Comparison of ENCODE assay signal across 30 cellular contexts in genomic region chr3:38032328-38032865, GRCh38.
"Had no signal": no experiment of that assay in that cellular context is flagged by ENCODE, and none has a peak within 500 bp of the region (broad histone marks: within the 10 kb centered on the region; RNA-seq: fewer than 3 reads in every experiment).

No MANE protein-coding gene starts in this region.

- H3K27me3 ChIP-seq: body of pancreas, ovary, uterus had no signal

- H3K36me3 ChIP-seq: heart left ventricle, neutrophil, ovary, thoracic aorta, uterus had no signal

- H3K4me1 ChIP-seq: uterus had no signal

- H3K9me3 ChIP-seq: body of pancreas, heart left ventricle, neutrophil, ovary, thoracic aorta, uterus had no signal

- ATAC-seq: body of pancreas; heart left ventricle; left colon; naive thymus-derived CD8-positive, alpha-beta T cell; sciatic nerve; stimulated activated effector memory CD8-positive, alpha-beta T cell treated with anti-CD3 and anti-CD28 coated beads, Interleukin-12 subunit alpha, Interleukin-12 subunit beta, amount 100 ng/mL, for 72 hours had no signal

- H3K4me3 Mint-ChIP-seq: activated CD4-positive, alpha-beta memory T cell treated with anti-CD3 and anti-CD28 coated beads for 36 hours; activated CD4-positive, alpha-beta T cell treated with anti-CD3 and anti-CD28 coated beads, Interleukin-2, amount 10 ng/mL, durations not matched to agents 24 days and 14 days; activated T-cell treated with anti-CD3 and anti-CD28 coated beads, Interleukin-2, amount 50 U/mL, for 4 hours; naive thymus-derived CD8-positive, alpha-beta T cell; stimulated activated naive CD8-positive, alpha-beta T cell treated with anti-CD3 and anti-CD28 coated beads, Interleukin-15, Interleukin-2, amounts not matched to agents 100 ng/mL and 50 ng/mL, for 24 hours; T-helper 1 cell treated with Interleukin-12 subunit alpha and Interleukin-12 subunit beta and Interleukin-4 antibody, amounts not matched to agents 30 μg/mL and 1 μg/mL, for 36 hours had no signal

- H3K4me3 ChIP-seq: body of pancreas, heart left ventricle, ovary, skin epidermis, thoracic aorta, uterus had no signal

- DNase-seq: activated CD4-positive, alpha-beta memory T cell treated with anti-CD3 and anti-CD28 coated beads for 36 hours; activated CD4-positive, alpha-beta T cell treated with anti-CD3 and anti-CD28 coated beads, Interleukin-2, amount 10 ng/mL, durations not matched to agents 24 days and 14 days; activated CD4-positive, CD25-positive, alpha-beta regulatory T cell treated with anti-CD3 and anti-CD28 coated beads, Interleukin-2, amount 50 U/mL, for 72 hours; activated CD8-positive, alpha-beta memory T cell treated with anti-CD3 and anti-CD28 coated beads, Interleukin-2, amount 50 U/mL, for 48 hours; activated T-cell treated with anti-CD3 and anti-CD28 coated beads, Interleukin-2, amount 50 U/mL, for 4 hours; body of pancreas; effector memory CD4-positive, alpha-beta T cell; immature natural killer cell; kidney; left colon; naive thymus-derived CD8-positive, alpha-beta T cell; retina; stimulated activated CD4-positive, alpha-beta T cell treated with anti-CD3 and anti-CD28 coated beads, Interleukin-12 subunit alpha, Interleukin-12 subunit beta, amount 100 ng/mL, for 4 hours; stimulated activated CD4-positive, alpha-beta T cell treated with anti-CD3 and anti-CD28 coated beads, Interleukin-4, amount 100 ng/mL, for 24 hours; SW 1271; T1000; trophoblast cell; uterus had no signal

- H3K27ac ChIP-seq: heart left ventricle, neutrophil, ovary had no signal

- H3K27ac Mint-ChIP-seq: activated CD4-positive, alpha-beta memory T cell treated with anti-CD3 and anti-CD28 coated beads for 36 hours; activated naive CD4-positive, alpha-beta T cell treated with anti-CD3 and anti-CD28 coated beads, Interleukin-2, amount 50 U/mL, for 72 hours; activated T-helper 2 cell treated with anti-CD3 and anti-CD28 coated beads, Interferon-gamma antibody, Interleukin-2, Interleukin-4, amounts not matched to agents 10 μg/mL and 5 μg/mL and 100 μg/mL, durations not matched to agents 14 hours and 24 hours and 36 hours; progenitor cell of endocrine pancreas; stimulated activated naive CD8-positive, alpha-beta T cell treated with anti-CD3 and anti-CD28 coated beads, Interleukin-15, Interleukin-2, amounts not matched to agents 100 ng/mL and 50 ng/mL, for 24 hours; T-helper 1 cell treated with Interleukin-12 subunit alpha and Interleukin-12 subunit beta and Interleukin-4 antibody, amounts not matched to agents 30 μg/mL and 1 μg/mL, for 36 hours had no signal

- H3K36me3 Mint-ChIP-seq: activated CD4-positive, alpha-beta memory T cell treated with anti-CD3 and anti-CD28 coated beads for 36 hours had no signal

- H3K9me3 Mint-ChIP-seq: activated CD4-positive, alpha-beta memory T cell treated with anti-CD3 and anti-CD28 coated beads for 36 hours; activated CD4-positive, alpha-beta T cell treated with anti-CD3 and anti-CD28 coated beads, Interleukin-2, amount 10 ng/mL, durations not matched to agents 24 days and 14 days; activated naive CD4-positive, alpha-beta T cell treated with anti-CD3 and anti-CD28 coated beads, Interleukin-2, amount 50 U/mL, for 72 hours; activated T-cell treated with anti-CD3 and anti-CD28 coated beads, Interleukin-2, amount 50 U/mL, for 4 hours; activated T-helper 2 cell treated with anti-CD3 and anti-CD28 coated beads, Interferon-gamma antibody, Interleukin-2, Interleukin-4, amounts not matched to agents 10 μg/mL and 5 μg/mL and 100 μg/mL, durations not matched to agents 14 hours and 24 hours and 36 hours; stimulated activated effector memory CD8-positive, alpha-beta T cell treated with anti-CD3 and anti-CD28 coated beads, Interleukin-12 subunit alpha, Interleukin-12 subunit beta, amount 100 ng/mL, for 72 hours; stimulated activated naive CD8-positive, alpha-beta T cell treated with anti-CD3 and anti-CD28 coated beads, Interleukin-15, Interleukin-2, amounts not matched to agents 100 ng/mL and 50 ng/mL, for 24 hours; T-helper 1 cell treated with Interleukin-12 subunit alpha and Interleukin-12 subunit beta and Interleukin-4 antibody, amounts not matched to agents 30 μg/mL and 1 μg/mL, for 36 hours had no signal
